9 cellular contexts compared by ENCODE assay signal in the genomic region with DNA sequence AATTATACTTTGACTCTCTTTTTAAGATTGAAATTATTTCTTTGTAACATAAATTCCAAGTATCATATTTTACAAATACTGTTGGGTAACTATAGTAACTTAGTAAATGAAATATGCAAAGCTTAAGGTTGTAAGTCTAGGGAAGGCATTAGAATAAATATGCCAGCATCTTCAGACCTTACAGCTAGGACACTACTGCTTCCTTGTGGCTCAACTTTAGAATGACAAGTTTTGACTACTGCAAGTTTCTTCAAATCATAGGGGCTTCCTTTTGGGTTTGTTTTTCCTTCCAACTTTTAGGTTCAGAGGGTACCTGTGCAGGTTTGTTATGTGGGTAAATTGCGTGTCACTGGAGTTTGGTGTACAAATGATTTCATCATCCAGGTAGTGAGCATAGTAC. TPM values are rescaled to one million over a fixed set of nuclear protein-coding genes. Genes with fewer than 3 reads are reported as not detected.
DNase-seq lines count a peak whose midpoint lies in the region; ATAC-seq, FAIRE-seq and TF ChIP-seq lines count a peak whose summit lies in the region.
"Had no signal": no experiment of that assay in that cellular context is flagged by ENCODE, and none has a peak within 500 bp of the region (broad histone marks: within the 10 kb centered on the region; RNA-seq: fewer than 3 reads in every experiment).

No MANE protein-coding gene starts in this region.

- H3K79me2 ChIP-seq in keratinocyte (ENCODE audit: control insufficient read depth, insufficient read depth, low read length): no peaks in the 10 kb centered on the region

- TF ChIP-seq POLR2A in body of pancreas (IDR thresholded peaks at IDR 0.05): no peak

- no peak overlapping the region for H2AFZ ChIP-seq in keratinocyte (ENCODE audit: control insufficient read depth, low read length)

- H3K4me1 Mint-ChIP-seq in T-helper 17 cell: no peaks in the 10 kb centered on the region
- H3K4me1 Mint-ChIP-seq in glutamatergic neuron (ENCODE audit: low read depth, unreplicated experiment): no peaks in the 10 kb centered on the region

- H3K36me3 Mint-ChIP-seq in T-helper 17 cell (ENCODE audit: low read depth): no peaks in the 10 kb centered on the region
- H3K36me3 Mint-ChIP-seq in glutamatergic neuron (ENCODE audit: unreplicated experiment): peaks cover 6% of the 10 kb centered on the region

- no peaks in the 10 kb centered on the region for H3K4me1 ChIP-seq in keratinocyte (ENCODE audit: control insufficient read depth, extremely low read depth, insufficient read depth, low read length)
- no peaks in the 10 kb centered on the region for H3K4me1 ChIP-seq in body of pancreas

- TF ChIP-seq CTCF in AG10803 (conservative IDR thresholded peaks at IDR 0.05; ENCODE audit: low read length): peak; percentile 41
- peak in 2 of 3 experiments; percentile 32 to 52 for TF ChIP-seq CTCF in keratinocyte (optimal IDR thresholded peaks at IDR 0.05 in 1 of 3, IDR thresholded peaks at IDR 0.05 in 1 of 3, conservative IDR thresholded peaks at IDR 0.05 in 1 of 3; ENCODE audit: extremely low read depth in 1 of 3, insufficient read depth in 2 of 3, low read length in 3 of 3)
- peak in 3 of 7 experiments; percentile 14 to 27 (median 20) for TF ChIP-seq CTCF in body of pancreas (IDR thresholded peaks at IDR 0.05)
- no peak for TF ChIP-seq CTCF in glutamatergic neuron (IDR thresholded peaks at IDR 0.05; ENCODE audit: partially characterized antibody, unreplicated experiment)

- H3K27ac Mint-ChIP-seq in T-helper 17 cell (no peak overlapping the region), glutamatergic neuron (ENCODE audit: unreplicated experiment) (no peak overlapping the region)
- H3K27ac Mint-ChIP-seq: T-helper 1 cell treated with Interleukin-12 subunit alpha and Interleukin-12 subunit beta and Interleukin-4 antibody, amounts not matched to agents 30 μg/mL and 1 μg/mL, for 36 hours had no signal

- dilution Hi-C loops in keratinocyte (cut with MboI; ENCODE audit: extremely low pct_ligation_motif_present, low sequenced_read_pairs): no loop called here

- H3K9me3 Mint-ChIP-seq in glutamatergic neuron (ENCODE audit: unreplicated experiment): peaks cover 2% of the 10 kb centered on the region

- WGBS in body of pancreas, 2 donors: 86% methylated on average over 1 of the region's 1 CpG

- no peak overlapping the region for H3K4me2 ChIP-seq in keratinocyte (ENCODE audit: control insufficient read depth, extremely low read depth, insufficient read depth, low read depth, low read length)

- ATAC-seq in T-helper 17 cell: peak; percentile 61
- ATAC-seq in GM21576 (IDR thresholded peaks at IDR 0.05; ENCODE audit: unreplicated experiment): no peak
- no peak for ATAC-seq in body of pancreas

- intact Hi-C loops in body of pancreas (cut with DNase I): no loop called here

- peak; percentile 28 for DNase-seq in AG10803 (ENCODE audit: low read depth)
- DNase-seq in HCEC 1CT: peak; percentile 26
- no peak for DNase-seq in T-helper 17 cell
- DNase-seq in keratinocyte (ENCODE audit: low read depth, low spot score): no peak
- no peak for DNase-seq in body of pancreas
- no peak for DNase-seq in activated T-cell treated with anti-CD3 and anti-CD28 coated beads for 4 hours
- no peak for DNase-seq in glutamatergic neuron

- H3K36me3 ChIP-seq in keratinocyte (ENCODE audit: control insufficient read depth in 2 of 2, extremely low read depth in 1 of 2, insufficient read depth in 2 of 2, low read length in 2 of 2) (no peaks in the 10 kb centered on the region), body of pancreas (replicated peaks in 1 of 2; ENCODE audit: insufficient read depth in 1 of 2, low read depth in 2 of 2) (no peaks in the 10 kb centered on the region)

- H4K20me1 ChIP-seq in keratinocyte (ENCODE audit: control insufficient read depth, extremely low read depth, insufficient read depth, low read length): no peaks in the 10 kb centered on the region

- H3K4me3 ChIP-seq in AG10803 (ENCODE audit: low read length): no peak overlapping the region
- H3K4me3 ChIP-seq in keratinocyte (ENCODE audit: control insufficient read depth in 2 of 3, extremely low read depth in 1 of 3, insufficient read depth in 2 of 3, low read depth in 1 of 3, low read length in 3 of 3): no peak overlapping the region
- H3K4me3 ChIP-seq in body of pancreas: no peak overlapping the region

- H3K4me3 Mint-ChIP-seq in T-helper 17 cell: no peak overlapping the region
- no peak overlapping the region for H3K4me3 Mint-ChIP-seq in glutamatergic neuron (ENCODE audit: unreplicated experiment)
- H3K4me3 Mint-ChIP-seq: T-helper 1 cell treated with Interleukin-12 subunit alpha and Interleukin-12 subunit beta and Interleukin-4 antibody, amounts not matched to agents 30 μg/mL and 1 μg/mL, for 36 hours had no signal

- peaks cover 7% of the 10 kb centered on the region for H3K9me3 ChIP-seq in T-helper 17 cell (ENCODE audit: control insufficient read depth, low read length, poor library complexity, severe bottlenecking)
- no peaks in the 10 kb centered on the region for H3K9me3 ChIP-seq in keratinocyte (ENCODE audit: control insufficient read depth, low read depth, low read length)
- no peaks in the 10 kb centered on the region for H3K9me3 ChIP-seq in body of pancreas

- H3K27me3 Mint-ChIP-seq in T-helper 17 cell (peaks cover 29% of the 10 kb centered on the region), glutamatergic neuron (ENCODE audit: unreplicated experiment) (no peaks in the 10 kb centered on the region)

- no peak overlapping the region for H3K27ac ChIP-seq in keratinocyte (ENCODE audit: control insufficient read depth, insufficient read depth, low read length)
- H3K27ac ChIP-seq in body of pancreas: no peak overlapping the region

- no peaks in the 10 kb centered on the region for H3K9me1 ChIP-seq in keratinocyte (ENCODE audit: control insufficient read depth, extremely low read depth, insufficient read depth, low read length)

- no peak overlapping the region for H3K9ac ChIP-seq in keratinocyte (ENCODE audit: control insufficient read depth, extremely low read depth, insufficient read depth, low read length)

- peaks cover 3% of the 10 kb centered on the region for H3K27me3 ChIP-seq in keratinocyte (ENCODE audit: control insufficient read depth, extremely low read depth, insufficient read depth, low read length)
- no peaks in the 10 kb centered on the region for H3K27me3 ChIP-seq in body of pancreas

- peak; percentile 43 for FAIRE-seq in keratinocyte (lab: Jason Lieb, UNC)

RNA-seq across cellular contexts. Expression of a gene that starts 17.7 kb away (rescaled TPM):
- total RNA-seq in T-helper 17 cell: not detected
- not detected in 3 replicates for polyA plus RNA-seq in keratinocyte
- polyA plus RNA-seq in keratinocyte (2011; ENCODE audit: low read depth): not detected
- not detected in 2 replicates for polyA plus RNA-seq in keratinocyte (2011; cell fraction: cytosol; rRNA removed)
- not detected in 2 replicates for polyA plus RNA-seq in keratinocyte (2011; cell fraction: nucleus; rRNA removed)
- not detected in 2 replicates for polyA plus RNA-seq in keratinocyte (2012; ENCODE audit: low replicate concordance)
- not detected in 3 replicates for polyA minus RNA-seq in keratinocyte
- polyA minus RNA-seq in keratinocyte (2011; cell fraction: cytosol; rRNA and poly(A)+ RNA removed): not detected
- not detected in 2 replicates for polyA minus RNA-seq in keratinocyte (2011; cell fraction: nucleus; rRNA and poly(A)+ RNA removed)
- total RNA-seq in body of pancreas: not detected
- not detected for total RNA-seq in glutamatergic neuron (ENCODE audit: unreplicated experiment)

RNA-seq across cellular contexts. Expression of a gene that starts 27.6 kb away (rescaled TPM):
- total RNA-seq in T-helper 17 cell (not detected), body of pancreas (not detected), glutamatergic neuron (ENCODE audit: unreplicated experiment) (not detected)
- 3.3 to 5.3 TPM (median 4.3 TPM) in 3 replicates for polyA plus RNA-seq in keratinocyte
- 1.2 TPM for polyA plus RNA-seq in keratinocyte (2011; ENCODE audit: low read depth)
- polyA plus RNA-seq in keratinocyte (2011; cell fraction: cytosol; rRNA removed): 2.8 and 3.4 TPM in 2 replicates
- 0.37 and 0.64 TPM in 2 replicates for polyA plus RNA-seq in keratinocyte (2011; cell fraction: nucleus; rRNA removed)
- polyA plus RNA-seq in keratinocyte (2012; ENCODE audit: low replicate concordance): 1.7 and 5.2 TPM in 2 replicates
- polyA minus RNA-seq in keratinocyte: 1.0 to 1.4 TPM (median 1.2 TPM) in 3 replicates
- not detected for polyA minus RNA-seq in keratinocyte (2011; cell fraction: cytosol; rRNA and poly(A)+ RNA removed)
- 1.7 TPM in 1 of 2 replicates, not detected in the other for polyA minus RNA-seq in keratinocyte (2011; cell fraction: nucleus; rRNA and poly(A)+ RNA removed)

Comparison
In these comparisons a context has a peak if more than half of its experiments do, and no peak if none do; other contexts are left out.
1. DNase-seq: peak in AG10803 (single experiment) and HCEC 1CT (single experiment); none in T-helper 17 cell (0 of 3), keratinocyte (single experiment), body of pancreas (0 of 4), activated T-cell treated with anti-CD3 and anti-CD28 coated beads for 4 hours (single experiment) and glutamatergic neuron (single experiment).